1 cellular context compared by ENCODE assay signal in the genomic region with DNA sequence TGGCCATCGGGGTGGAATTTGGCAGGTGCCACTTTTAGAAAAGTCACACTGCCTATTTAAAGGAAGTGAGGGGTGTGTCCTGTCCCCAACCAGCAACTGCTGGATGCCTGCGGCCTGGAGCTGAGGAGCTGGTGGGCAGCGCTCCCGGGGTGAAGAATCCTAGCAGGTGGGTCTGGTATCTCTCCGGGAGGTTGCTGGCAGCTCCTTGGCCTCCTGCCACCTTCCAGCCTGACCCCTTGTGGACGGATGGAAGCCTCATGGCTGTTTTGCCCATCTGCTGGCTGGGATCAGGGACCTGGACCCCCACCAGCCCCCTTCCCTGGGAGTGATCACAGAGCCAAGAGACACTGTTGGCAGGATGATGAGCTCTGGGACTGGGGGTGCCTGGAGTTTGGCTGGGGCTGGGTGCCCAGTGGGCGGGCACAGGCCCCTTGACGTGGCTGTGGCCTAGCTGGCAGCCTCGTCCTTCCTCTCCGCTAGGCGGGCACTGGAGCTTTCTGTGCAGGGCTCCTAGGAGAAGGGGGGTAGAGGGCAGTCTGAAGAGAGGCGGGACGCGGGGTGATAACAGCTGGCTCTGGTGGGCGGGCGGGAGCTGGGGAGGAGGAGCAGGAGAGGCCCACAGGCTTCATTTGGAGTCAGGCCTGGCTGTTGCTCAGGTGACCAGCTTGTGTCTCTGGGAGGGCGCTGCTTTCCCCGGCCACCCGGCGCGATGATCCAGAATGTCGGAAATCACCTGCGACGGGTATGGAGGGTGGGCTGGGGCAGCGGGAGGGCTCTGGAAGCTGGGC.
TF ChIP-seq lines count a peak whose summit lies in the region.

A gene (plus strand): TSS at position 628 of the 788 bp plus-strand sequence. CDS start 82 bp downstream, at position 710.

TF ChIP-seq in GM23338, 12 proteins besides CTCF, POLR2A, EP300 and RAD21 (continued from another document):
- TF ChIP-seq, protein P1, sequence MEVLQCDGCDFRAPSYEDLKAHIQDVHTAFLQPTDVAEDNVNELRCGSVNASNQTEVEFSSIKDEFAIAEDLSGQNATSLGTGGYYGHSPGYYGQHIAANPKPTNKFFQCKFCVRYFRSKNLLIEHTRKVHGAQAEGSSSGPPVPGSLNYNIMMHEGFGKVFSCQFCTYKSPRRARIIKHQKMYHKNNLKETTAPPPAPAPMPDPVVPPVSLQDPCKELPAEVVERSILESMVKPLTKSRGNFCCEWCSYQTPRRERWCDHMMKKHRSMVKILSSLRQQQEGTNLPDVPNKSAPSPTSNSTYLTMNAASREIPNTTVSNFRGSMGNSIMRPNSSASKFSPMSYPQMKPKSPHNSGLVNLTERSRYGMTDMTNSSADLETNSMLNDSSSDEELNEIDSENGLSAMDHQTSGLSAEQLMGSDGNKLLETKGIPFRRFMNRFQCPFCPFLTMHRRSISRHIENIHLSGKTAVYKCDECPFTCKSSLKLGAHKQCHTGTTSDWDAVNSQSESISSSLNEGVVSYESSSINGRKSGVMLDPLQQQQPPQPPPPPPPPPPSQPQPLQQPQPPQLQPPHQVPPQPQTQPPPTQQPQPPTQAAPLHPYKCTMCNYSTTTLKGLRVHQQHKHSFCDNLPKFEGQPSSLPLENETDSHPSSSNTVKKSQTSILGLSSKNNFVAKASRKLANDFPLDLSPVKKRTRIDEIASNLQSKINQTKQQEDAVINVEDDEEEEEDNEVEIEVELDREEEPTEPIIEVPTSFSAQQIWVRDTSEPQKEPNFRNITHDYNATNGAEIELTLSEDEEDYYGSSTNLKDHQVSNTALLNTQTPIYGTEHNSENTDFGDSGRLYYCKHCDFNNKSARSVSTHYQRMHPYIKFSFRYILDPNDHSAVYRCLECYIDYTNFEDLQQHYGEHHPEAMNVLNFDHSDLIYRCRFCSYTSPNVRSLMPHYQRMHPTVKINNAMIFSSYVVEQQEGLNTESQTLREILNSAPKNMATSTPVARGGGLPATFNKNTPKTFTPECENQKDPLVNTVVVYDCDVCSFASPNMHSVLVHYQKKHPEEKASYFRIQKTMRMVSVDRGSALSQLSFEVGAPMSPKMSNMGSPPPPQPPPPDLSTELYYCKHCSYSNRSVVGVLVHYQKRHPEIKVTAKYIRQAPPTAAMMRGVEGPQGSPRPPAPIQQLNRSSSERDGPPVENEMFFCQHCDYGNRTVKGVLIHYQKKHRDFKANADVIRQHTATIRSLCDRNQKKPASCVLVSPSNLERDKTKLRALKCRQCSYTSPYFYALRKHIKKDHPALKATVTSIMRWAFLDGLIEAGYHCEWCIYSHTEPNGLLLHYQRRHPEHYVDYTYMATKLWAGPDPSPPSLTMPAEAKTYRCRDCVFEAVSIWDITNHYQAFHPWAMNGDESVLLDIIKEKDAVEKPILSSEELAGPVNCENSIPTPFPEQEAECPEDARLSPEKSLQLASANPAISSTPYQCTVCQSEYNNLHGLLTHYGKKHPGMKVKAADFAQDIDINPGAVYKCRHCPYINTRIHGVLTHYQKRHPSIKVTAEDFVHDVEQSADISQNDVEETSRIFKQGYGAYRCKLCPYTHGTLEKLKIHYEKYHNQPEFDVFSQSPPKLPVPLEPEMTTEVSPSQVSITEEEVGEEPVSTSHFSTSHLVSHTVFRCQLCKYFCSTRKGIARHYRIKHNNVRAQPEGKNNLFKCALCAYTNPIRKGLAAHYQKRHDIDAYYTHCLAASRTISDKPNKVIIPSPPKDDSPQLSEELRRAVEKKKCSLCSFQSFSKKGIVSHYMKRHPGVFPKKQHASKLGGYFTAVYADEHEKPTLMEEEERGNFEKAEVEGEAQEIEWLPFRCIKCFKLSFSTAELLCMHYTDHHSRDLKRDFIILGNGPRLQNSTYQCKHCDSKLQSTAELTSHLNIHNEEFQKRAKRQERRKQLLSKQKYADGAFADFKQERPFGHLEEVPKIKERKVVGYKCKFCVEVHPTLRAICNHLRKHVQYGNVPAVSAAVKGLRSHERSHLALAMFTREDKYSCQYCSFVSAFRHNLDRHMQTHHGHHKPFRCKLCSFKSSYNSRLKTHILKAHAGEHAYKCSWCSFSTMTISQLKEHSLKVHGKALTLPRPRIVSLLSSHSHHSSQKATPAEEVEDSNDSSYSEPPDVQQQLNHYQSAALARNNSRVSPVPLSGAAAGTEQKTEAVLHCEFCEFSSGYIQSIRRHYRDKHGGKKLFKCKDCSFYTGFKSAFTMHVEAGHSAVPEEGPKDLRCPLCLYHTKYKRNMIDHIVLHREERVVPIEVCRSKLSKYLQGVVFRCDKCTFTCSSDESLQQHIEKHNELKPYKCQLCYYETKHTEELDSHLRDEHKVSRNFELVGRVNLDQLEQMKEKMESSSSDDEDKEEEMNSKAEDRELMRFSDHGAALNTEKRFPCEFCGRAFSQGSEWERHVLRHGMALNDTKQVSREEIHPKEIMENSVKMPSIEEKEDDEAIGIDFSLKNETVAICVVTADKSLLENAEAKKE (CRISPR knock-in tag; IDR thresholded peaks at IDR 0.05): no peak
- TF ChIP-seq POLR2AphosphoS5 (IDR thresholded peaks at IDR 0.05; ENCODE audit: low read depth) (no peak), ZNF114 (CRISPR knock-in tag; IDR thresholded peaks at IDR 0.05) (no peak)
- TF ChIP-seq, protein P2, sequence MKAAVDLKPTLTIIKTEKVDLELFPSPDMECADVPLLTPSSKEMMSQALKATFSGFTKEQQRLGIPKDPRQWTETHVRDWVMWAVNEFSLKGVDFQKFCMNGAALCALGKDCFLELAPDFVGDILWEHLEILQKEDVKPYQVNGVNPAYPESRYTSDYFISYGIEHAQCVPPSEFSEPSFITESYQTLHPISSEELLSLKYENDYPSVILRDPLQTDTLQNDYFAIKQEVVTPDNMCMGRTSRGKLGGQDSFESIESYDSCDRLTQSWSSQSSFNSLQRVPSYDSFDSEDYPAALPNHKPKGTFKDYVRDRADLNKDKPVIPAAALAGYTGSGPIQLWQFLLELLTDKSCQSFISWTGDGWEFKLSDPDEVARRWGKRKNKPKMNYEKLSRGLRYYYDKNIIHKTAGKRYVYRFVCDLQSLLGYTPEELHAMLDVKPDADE (IDR thresholded peaks at IDR 0.05): no peak
TF ChIP-seq in GM23338: peak in this region for 0.
